Comparison of ENCODE assay signal across 8 cellular contexts in the genomic region with DNA sequence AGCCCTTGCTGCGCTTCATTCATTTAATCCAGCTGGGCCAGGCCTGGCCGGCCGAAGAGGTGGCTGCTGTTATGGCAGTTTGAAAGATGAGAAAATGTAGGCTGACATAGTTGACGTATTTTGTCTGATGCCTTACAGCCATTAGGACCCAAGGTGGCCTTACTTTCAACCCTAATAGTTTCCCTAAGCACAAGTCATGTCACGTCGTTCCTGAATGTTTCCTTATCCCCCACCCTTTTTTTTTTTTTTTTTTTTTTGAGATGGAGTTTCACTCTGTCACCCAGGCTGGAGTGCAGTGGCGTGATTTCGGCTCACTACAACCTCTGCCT. TPM values are rescaled to one million over a fixed set of nuclear protein-coding genes. Genes with fewer than 3 reads are reported as not detected.
DNase-seq lines count a peak whose midpoint lies in the region; ATAC-seq and TF ChIP-seq lines count a peak whose summit lies in the region.

No MANE protein-coding gene starts in this region.

- peak overlapping the region; percentile 100 for H3K4me3 Mint-ChIP-seq in stimulated activated naive CD8-positive, alpha-beta T cell treated with anti-CD3 and anti-CD28 coated beads, Interleukin-15, Interleukin-2, amounts not matched to agents 100 ng/mL and 50 ng/mL, for 24 hours
- peak overlapping the region; percentile 95 for H3K4me3 Mint-ChIP-seq in MCF 10A (ENCODE audit: unreplicated experiment)
- peak overlapping the region; percentile 98 for H3K4me3 Mint-ChIP-seq in mesothelial cell of epicardium

- DNase-seq in stimulated activated naive CD8-positive, alpha-beta T cell treated with anti-CD3 and anti-CD28 coated beads, Interleukin-15, Interleukin-2, amounts not matched to agents 100 U/mL and 50 U/mL, for 24 hours = no peak
- DNase-seq in MCF 10A (ENCODE audit: unreplicated experiment) (no peak), mesothelial cell of epicardium (ENCODE audit: low spot score in 2 of 2, unreplicated experiment in 2 of 2) (no peak), epidermal melanocyte (ENCODE audit: insufficient read length, low spot score) (no peak), GOT3 (lab: John Stamatoyannopoulos, UW) (no peak)
- no peak for DNase-seq in stimulated activated CD4-positive, alpha-beta T cell treated with anti-CD3 and anti-CD28 coated beads, Interleukin-4, amount 100 ng/mL, for 1 hour

- TF ChIP-seq CTCF in MCF 10A (IDR thresholded peaks at IDR 0.05; ENCODE audit: unreplicated experiment) (no peak), mesothelial cell of epicardium (IDR thresholded peaks at IDR 0.05; ENCODE audit: unreplicated experiment) (no peak)

- BruUV-seq in MCF 10A (replicated peaks; lab: Mats Ljungman, UMichigan) = no TSS peak

- peak overlapping the region; percentile 99 for H3K27ac Mint-ChIP-seq in stimulated activated naive CD8-positive, alpha-beta T cell treated with anti-CD3 and anti-CD28 coated beads, Interleukin-15, Interleukin-2, amounts not matched to agents 100 ng/mL and 50 ng/mL, for 24 hours
- H3K27ac Mint-ChIP-seq in MCF 10A (ENCODE audit: low read depth, unreplicated experiment) (peak overlapping the region; percentile 71), mesothelial cell of epicardium (no peak overlapping the region)

- no peaks in the 10 kb centered on the region for H3K9me3 Mint-ChIP-seq in stimulated activated naive CD8-positive, alpha-beta T cell treated with anti-CD3 and anti-CD28 coated beads, Interleukin-15, Interleukin-2, amounts not matched to agents 100 ng/mL and 50 ng/mL, for 24 hours
- H3K9me3 Mint-ChIP-seq in MCF 10A (ENCODE audit: unreplicated experiment) = no peaks in the 10 kb centered on the region
- no peaks in the 10 kb centered on the region for H3K9me3 Mint-ChIP-seq in mesothelial cell of epicardium

- POLR2A ChIA-PET in MCF 10A (lab: Yijun Ruan, JAX) = interaction anchor here (2.6 kb wide), 1 partner anchor 10 kb away, joined by 12 read pairs; no protein-coding TSS in a partner anchor

- H3K27me3 Mint-ChIP-seq in stimulated activated naive CD8-positive, alpha-beta T cell treated with anti-CD3 and anti-CD28 coated beads, Interleukin-15, Interleukin-2, amounts not matched to agents 100 ng/mL and 50 ng/mL, for 24 hours = no peaks in the 10 kb centered on the region
- H3K27me3 Mint-ChIP-seq in MCF 10A (ENCODE audit: insufficient read depth, unreplicated experiment) (no peaks in the 10 kb centered on the region), mesothelial cell of epicardium (ENCODE audit: low read depth) (no peaks in the 10 kb centered on the region)

- peaks cover 31% of the 10 kb centered on the region for H3K36me3 Mint-ChIP-seq in stimulated activated naive CD8-positive, alpha-beta T cell treated with anti-CD3 and anti-CD28 coated beads, Interleukin-15, Interleukin-2, amounts not matched to agents 100 ng/mL and 50 ng/mL, for 24 hours (ENCODE audit: low read depth)
- H3K36me3 Mint-ChIP-seq in MCF 10A (ENCODE audit: insufficient read depth, unreplicated experiment) = peaks cover 9% of the 10 kb centered on the region
- H3K36me3 Mint-ChIP-seq in mesothelial cell of epicardium = no peaks in the 10 kb centered on the region

- CTCF ChIA-PET in MCF 10A (lab: Yijun Ruan, JAX) = interaction anchor here (0.6 to 2.3 kb wide), 5 partner anchors 9 to 118 kb away, joined by 3 to 8 read pairs (median 3); no protein-coding TSS in a partner anchor

- peaks cover 37% of the 10 kb centered on the region for H3K4me1 Mint-ChIP-seq in stimulated activated naive CD8-positive, alpha-beta T cell treated with anti-CD3 and anti-CD28 coated beads, Interleukin-15, Interleukin-2, amounts not matched to agents 100 ng/mL and 50 ng/mL, for 24 hours (ENCODE audit: low read depth)
- peaks cover 11% of the 10 kb centered on the region for H3K4me1 Mint-ChIP-seq in MCF 10A (ENCODE audit: insufficient read depth, unreplicated experiment)
- H3K4me1 Mint-ChIP-seq in mesothelial cell of epicardium = peaks cover 16% of the 10 kb centered on the region

- ATAC-seq in stimulated activated naive CD8-positive, alpha-beta T cell treated with anti-CD3 and anti-CD28 coated beads, Interleukin-15, Interleukin-2, amounts not matched to agents 100 U/mL and 50 U/mL, for 24 hours = no peak
- no peak for ATAC-seq in HG02852 (IDR thresholded peaks at IDR 0.05; ENCODE audit: unreplicated experiment)

- intact Hi-C loops in MCF 10A (cut with micrococcal nuclease) = loop anchor here (10.0 kb wide), 1 partner anchor 50 kb away; a partner anchor contains a TSS

RNA-seq across cellular contexts. Expression of a gene that starts 0.3 kb away (rescaled TPM):
- total RNA-seq in MCF 10A (2022) (86.8 and 96.9 TPM in 2 replicates), mesothelial cell of epicardium (71.2 to 75.7 TPM (median 73.7 TPM) in 3 replicates)

RNA-seq across cellular contexts. Expression of a gene that starts 49.9 kb away (rescaled TPM):
- total RNA-seq in MCF 10A (2022) = 12.6 and 21.4 TPM in 2 replicates
- 29.0 to 33.0 TPM (median 29.8 TPM) in 3 replicates for total RNA-seq in mesothelial cell of epicardium
